Comparison of ENCODE assay signal across 1 cellular context in genomic region chr12:132955094-132955932, GRCh38.
TF ChIP-seq lines count a peak whose summit lies in the region.

No MANE protein-coding gene starts in this region.

TF ChIP-seq in HepG2, 621 proteins besides CTCF, POLR2A, EP300 and RAD21 (continued from another document and continues in another):
- no peak for TF ChIP-seq HBP1 (CRISPR knock-in tag; IDR thresholded peaks at IDR 0.05; ENCODE audit: low read depth)
- peak; percentile 36; the same call in 1 of the 2 replicates for TF ChIP-seq HOXA3 (CRISPR knock-in tag; IDR thresholded peaks at IDR 0.05)
- TF ChIP-seq PRMT3 (CRISPR knock-in tag; IDR thresholded peaks at IDR 0.05; ENCODE audit: borderline replicate concordance, low read depth) = 0 out of 2 replicates have a peak, but pooled peaks have one; percentile 21
- no peak for TF ChIP-seq PBX2 (CRISPR knock-in tag; IDR thresholded peaks at IDR 0.05)
- no peak for TF ChIP-seq ZNF75D (CRISPR knock-in tag; IDR thresholded peaks at IDR 0.05; ENCODE audit: borderline replicate concordance)
- TF ChIP-seq RCOR2 (CRISPR knock-in tag; IDR thresholded peaks at IDR 0.05) = no peak
- TF ChIP-seq NKX3-1 (CRISPR knock-in tag; IDR thresholded peaks at IDR 0.05) = no peak
- no peak for TF ChIP-seq TRAFD1 (CRISPR knock-in tag; IDR thresholded peaks at IDR 0.05; ENCODE audit: borderline replicate concordance)
- TF ChIP-seq HOMEZ (CRISPR knock-in tag; IDR thresholded peaks at IDR 0.05; ENCODE audit: low read depth) = no peak
- no peak for TF ChIP-seq ZNF589 (CRISPR knock-in tag; conservative IDR thresholded peaks at IDR 0.05)
- no peak for TF ChIP-seq ZNF142 (CRISPR knock-in tag; IDR thresholded peaks at IDR 0.05)
- TF ChIP-seq FOXO1 (CRISPR knock-in tag; IDR thresholded peaks at IDR 0.05) = no peak
- TF ChIP-seq ZNF205 (CRISPR knock-in tag; IDR thresholded peaks at IDR 0.05) = no peak
- no peak for TF ChIP-seq ZNF597 (CRISPR knock-in tag; IDR thresholded peaks at IDR 0.05)
- TF ChIP-seq KMT2A (CRISPR knock-in tag; IDR thresholded peaks at IDR 0.05) = no peak; the same call in 1 of the 2 replicates
- 0 out of 2 replicates have a peak, but pooled peaks have one; percentile 62 for TF ChIP-seq ZFP82 (CRISPR knock-in tag; IDR thresholded peaks at IDR 0.05; ENCODE audit: borderline replicate concordance)
- no peak for TF ChIP-seq ZNF432 (CRISPR knock-in tag; IDR thresholded peaks at IDR 0.05; ENCODE audit: borderline replicate concordance)
- TF ChIP-seq SP5 (CRISPR knock-in tag; IDR thresholded peaks at IDR 0.05; ENCODE audit: borderline replicate concordance, low read depth) = no peak
- TF ChIP-seq ATF7 (IDR thresholded peaks at IDR 0.05) = no peak
- TF ChIP-seq ATF7 (CRISPR knock-in tag; IDR thresholded peaks at IDR 0.05) = no peak
- TF ChIP-seq SALL2 (CRISPR knock-in tag; IDR thresholded peaks at IDR 0.05) = 0 out of 2 replicates have a peak, but pooled peaks have one; percentile 56
- no peak for TF ChIP-seq BCLAF1 (IDR thresholded peaks at IDR 0.05)
- no peak for TF ChIP-seq TMF1 (CRISPR knock-in tag; IDR thresholded peaks at IDR 0.05; ENCODE audit: low read depth)
- TF ChIP-seq ZNF552 (CRISPR knock-in tag; IDR thresholded peaks at IDR 0.05; ENCODE audit: borderline replicate concordance) = no peak
- no peak for TF ChIP-seq ZNF20 (CRISPR knock-in tag; IDR thresholded peaks at IDR 0.05)
- TF ChIP-seq NFE2 (CRISPR knock-in tag; IDR thresholded peaks at IDR 0.05) = no peak
- no peak for TF ChIP-seq ZNF251 (CRISPR knock-in tag; IDR thresholded peaks at IDR 0.05)
- TF ChIP-seq ZNF615 (CRISPR knock-in tag; IDR thresholded peaks at IDR 0.05; ENCODE audit: borderline replicate concordance) = no peak
- TF ChIP-seq ZNF260 (CRISPR knock-in tag; IDR thresholded peaks at IDR 0.05; ENCODE audit: borderline replicate concordance, low read depth) = no peak
- TF ChIP-seq ZNF281 (CRISPR knock-in tag; IDR thresholded peaks at IDR 0.05; ENCODE audit: borderline replicate concordance) = no peak
- TF ChIP-seq ZSCAN31 (CRISPR knock-in tag; IDR thresholded peaks at IDR 0.05; ENCODE audit: low read depth) = peak; percentile 64; the same call in 1 of the 2 replicates
- no peak for TF ChIP-seq ZBTB7A (CRISPR knock-in tag; IDR thresholded peaks at IDR 0.05)
- TF ChIP-seq SIX1 (CRISPR knock-in tag; IDR thresholded peaks at IDR 0.05; ENCODE audit: borderline replicate concordance) = no peak
- no peak for TF ChIP-seq ZNF235 (CRISPR knock-in tag; IDR thresholded peaks at IDR 0.05; ENCODE audit: borderline replicate concordance)
- no peak for TF ChIP-seq ZBTB14 (CRISPR knock-in tag; IDR thresholded peaks at IDR 0.05)
